Comparison of ENCODE assay signal across 22 cellular contexts in the genomic region with DNA sequence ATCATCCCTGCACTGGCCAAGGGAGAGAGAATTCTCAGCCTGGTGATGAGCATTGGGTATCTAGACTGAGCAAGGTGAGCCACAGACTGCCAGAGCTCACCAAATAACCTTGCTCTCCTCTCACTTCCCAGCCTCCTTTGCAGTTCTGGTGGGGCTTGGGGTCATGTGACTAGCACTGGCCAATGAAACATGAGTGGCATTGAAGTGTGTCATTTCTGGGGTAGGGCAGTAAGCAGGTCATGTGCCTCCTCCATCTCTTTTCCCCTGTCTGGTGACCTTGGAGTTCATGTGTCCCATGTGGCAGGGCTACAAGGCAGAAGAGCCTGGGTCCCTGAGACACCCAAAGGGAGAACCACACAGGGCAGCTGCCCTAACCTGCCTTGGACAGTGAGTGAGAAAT. TPM values are rescaled to one million over a fixed set of nuclear protein-coding genes. Genes with fewer than 3 reads are reported as not detected.
DNase-seq lines count a peak whose midpoint lies in the region; ATAC-seq and TF ChIP-seq lines count a peak whose summit lies in the region.
"Had no signal": no experiment of that assay in that cellular context is flagged by ENCODE, and none has a peak within 500 bp of the region (broad histone marks: within the 10 kb centered on the region; RNA-seq: fewer than 3 reads in every experiment).

No MANE protein-coding gene starts in this region.

- no peak overlapping the region for H3K27ac ChIP-seq in esophagus squamous epithelium
- H3K27ac ChIP-seq: GM23248, left lung, spleen, suprapubic skin had no signal

- H3K36me3 Mint-ChIP-seq in activated naive CD8-positive, alpha-beta T cell treated with anti-CD3 and anti-CD28 coated beads, Interleukin-2, amount 10 ng/mL, durations not matched to agents 7 days and 5 days: peaks cover 2% of the 10 kb centered on the region
- no peaks in the 10 kb centered on the region for H3K36me3 Mint-ChIP-seq in activated naive CD8-positive, alpha-beta T cell treated with anti-CD3 and anti-CD28 coated beads, Interleukin-2, amount 50 U/mL, for 24 hours (ENCODE audit: low read depth)
- H3K36me3 Mint-ChIP-seq in activated T-helper 1 cell treated with anti-CD3 and anti-CD28 coated beads, Interleukin-12 subunit alpha, Interleukin-12 subunit beta, Interleukin-2, Interleukin-4 antibody, amounts not matched to agents 30 ng/mL and 10 ng/mL and 1 ng/mL, durations not matched to agents 14 hours and 24 hours and 36 hours (ENCODE audit: low read depth): no peaks in the 10 kb centered on the region

- H3K4me1 ChIP-seq in esophagus squamous epithelium: peaks cover 0 to 8% (median 0%) of the 10 kb centered on the region in 3 donors
- H3K4me1 ChIP-seq: left lung had no signal

- no peak overlapping the region for H3K27ac Mint-ChIP-seq in activated naive CD8-positive, alpha-beta T cell treated with anti-CD3 and anti-CD28 coated beads, Interleukin-2, amount 10 ng/mL, durations not matched to agents 7 days and 5 days
- no peak overlapping the region for H3K27ac Mint-ChIP-seq in activated naive CD8-positive, alpha-beta T cell treated with anti-CD3 and anti-CD28 coated beads, Interleukin-2, amount 50 U/mL, for 24 hours
- peak overlapping the region; percentile 7 for H3K27ac Mint-ChIP-seq in activated T-helper 1 cell treated with anti-CD3 and anti-CD28 coated beads, Interleukin-12 subunit alpha, Interleukin-12 subunit beta, Interleukin-2, Interleukin-4 antibody, amounts not matched to agents 30 ng/mL and 10 ng/mL and 1 ng/mL, durations not matched to agents 14 hours and 24 hours and 36 hours

- DNase-seq in activated naive CD8-positive, alpha-beta T cell treated with anti-CD3 and anti-CD28 coated beads, Interleukin-2, amount 10 ng/mL, durations not matched to agents 7 days and 5 days: no peak
- DNase-seq in activated naive CD8-positive, alpha-beta T cell treated with anti-CD3 and anti-CD28 coated beads, Interleukin-2, amount 50 U/mL, for 24 hours: no peak
- DNase-seq in HT1080 (ENCODE audit: low read depth) (peak; percentile 17), DMS153 (lab: John Stamatoyannopoulos, UW) (no peak), esophagus squamous epithelium (lab: John Stamatoyannopoulos, UW) (no peak), NCI-H526 (lab: John Stamatoyannopoulos, UW) (no peak)
- no peak for DNase-seq in activated T-helper 1 cell treated with anti-CD3 and anti-CD28 coated beads, Interleukin-12 subunit alpha, Interleukin-12 subunit beta, Interleukin-2, Interleukin-4 antibody, amounts not matched to agents 30 ng/mL and 10 ng/mL and 1 ng/mL, durations not matched to agents 14 hours and 24 hours and 36 hours (ENCODE audit: low spot score)
- peak; percentile 21 for DNase-seq in stimulated activated CD8-positive, alpha-beta memory T cell treated with anti-CD3 and anti-CD28 coated beads, Interleukin-4, amount 100 ng/mL, for 48 hours
- DNase-seq: activated CD4-positive, alpha-beta T cell treated with anti-CD3 and anti-CD28 coated beads, Interleukin-2, amount 50 U/mL, for 48 hours; activated effector memory CD4-positive, alpha-beta T cell treated with Interleukin-2 at 50 U/mL for 16 hours; COR-L47; EL; GM23248; Karpas-422; left lung; mucosa of descending colon; NCI-H1105; NCI-H2107; NCI-H510A; spleen had no signal

- H3K27me3 ChIP-seq in esophagus squamous epithelium: peaks cover 0 to 63% (median 2%) of the 10 kb centered on the region in 4 donors

- H3K4me3 Mint-ChIP-seq in activated naive CD8-positive, alpha-beta T cell treated with anti-CD3 and anti-CD28 coated beads, Interleukin-2, amount 10 ng/mL, durations not matched to agents 7 days and 5 days: no peak overlapping the region
- no peak overlapping the region for H3K4me3 Mint-ChIP-seq in activated naive CD8-positive, alpha-beta T cell treated with anti-CD3 and anti-CD28 coated beads, Interleukin-2, amount 50 U/mL, for 24 hours
- no peak overlapping the region for H3K4me3 Mint-ChIP-seq in activated T-helper 1 cell treated with anti-CD3 and anti-CD28 coated beads, Interleukin-12 subunit alpha, Interleukin-12 subunit beta, Interleukin-2, Interleukin-4 antibody, amounts not matched to agents 30 ng/mL and 10 ng/mL and 1 ng/mL, durations not matched to agents 14 hours and 24 hours and 36 hours

- no peaks in the 10 kb centered on the region for H3K9me3 Mint-ChIP-seq in activated naive CD8-positive, alpha-beta T cell treated with anti-CD3 and anti-CD28 coated beads, Interleukin-2, amount 10 ng/mL, durations not matched to agents 7 days and 5 days
- no peaks in the 10 kb centered on the region for H3K9me3 Mint-ChIP-seq in activated naive CD8-positive, alpha-beta T cell treated with anti-CD3 and anti-CD28 coated beads, Interleukin-2, amount 50 U/mL, for 24 hours
- no peaks in the 10 kb centered on the region for H3K9me3 Mint-ChIP-seq in activated T-helper 1 cell treated with anti-CD3 and anti-CD28 coated beads, Interleukin-12 subunit alpha, Interleukin-12 subunit beta, Interleukin-2, Interleukin-4 antibody, amounts not matched to agents 30 ng/mL and 10 ng/mL and 1 ng/mL, durations not matched to agents 14 hours and 24 hours and 36 hours

- H3K36me3 ChIP-seq in esophagus squamous epithelium: no peaks in the 10 kb centered on the region
- H3K36me3 ChIP-seq: left lung, spleen, suprapubic skin had no signal

- no peak overlapping the region for H3K4me3 ChIP-seq in esophagus squamous epithelium
- H3K4me3 ChIP-seq: GM23248, left lung, mucosa of descending colon, spleen, suprapubic skin had no signal

- no peaks in the 10 kb centered on the region for H3K9me3 ChIP-seq in esophagus squamous epithelium
- H3K9me3 ChIP-seq: left lung, mucosa of descending colon, spleen, suprapubic skin had no signal

- intact Hi-C loops in activated T-helper 1 cell treated with anti-CD3 and anti-CD28 coated beads, Interleukin-12 subunit alpha, Interleukin-12 subunit beta, Interleukin-2, Interleukin-4 antibody, amounts not matched to agents 30 ng/mL and 10 ng/mL and 1 ng/mL, durations not matched to agents 14 hours and 24 hours and 36 hours (cut with micrococcal nuclease): no loop called here
- intact Hi-C loops in esophagus squamous epithelium (cut with DNase I): no loop called here

- TF ChIP-seq CTCF in esophagus squamous epithelium (IDR thresholded peaks at IDR 0.05): no peak

- H3K27me3 Mint-ChIP-seq in activated naive CD8-positive, alpha-beta T cell treated with anti-CD3 and anti-CD28 coated beads, Interleukin-2, amount 10 ng/mL, durations not matched to agents 7 days and 5 days: peaks cover 8% of the 10 kb centered on the region
- no peaks in the 10 kb centered on the region for H3K27me3 Mint-ChIP-seq in activated naive CD8-positive, alpha-beta T cell treated with anti-CD3 and anti-CD28 coated beads, Interleukin-2, amount 50 U/mL, for 24 hours
- H3K27me3 Mint-ChIP-seq in activated T-helper 1 cell treated with anti-CD3 and anti-CD28 coated beads, Interleukin-12 subunit alpha, Interleukin-12 subunit beta, Interleukin-2, Interleukin-4 antibody, amounts not matched to agents 30 ng/mL and 10 ng/mL and 1 ng/mL, durations not matched to agents 14 hours and 24 hours and 36 hours (ENCODE audit: insufficient read depth): no peaks in the 10 kb centered on the region

- ATAC-seq in activated naive CD8-positive, alpha-beta T cell treated with anti-CD3 and anti-CD28 coated beads, Interleukin-2, amount 10 ng/mL, durations not matched to agents 7 days and 5 days (ENCODE audit: low read depth): peak; percentile 37
- ATAC-seq in activated naive CD8-positive, alpha-beta T cell treated with anti-CD3 and anti-CD28 coated beads, Interleukin-2, amount 50 U/mL, for 24 hours: no peak
- ATAC-seq: left lung, mucosa of descending colon had no signal

- peaks cover 31% of the 10 kb centered on the region for H3K4me1 Mint-ChIP-seq in activated naive CD8-positive, alpha-beta T cell treated with anti-CD3 and anti-CD28 coated beads, Interleukin-2, amount 10 ng/mL, durations not matched to agents 7 days and 5 days
- peaks cover 68% of the 10 kb centered on the region for H3K4me1 Mint-ChIP-seq in activated naive CD8-positive, alpha-beta T cell treated with anti-CD3 and anti-CD28 coated beads, Interleukin-2, amount 50 U/mL, for 24 hours
- H3K4me1 Mint-ChIP-seq in activated T-helper 1 cell treated with anti-CD3 and anti-CD28 coated beads, Interleukin-12 subunit alpha, Interleukin-12 subunit beta, Interleukin-2, Interleukin-4 antibody, amounts not matched to agents 30 ng/mL and 10 ng/mL and 1 ng/mL, durations not matched to agents 14 hours and 24 hours and 36 hours (ENCODE audit: low read depth): peaks cover 40% of the 10 kb centered on the region

- POLR2A ChIA-PET in activated naive CD8-positive, alpha-beta T cell treated with anti-CD3 and anti-CD28 coated beads, Interleukin-2, amount 10 ng/mL, durations not matched to agents 7 days and 5 days (lab: Charles Lee): no interaction called here

- TF ChIP-seq POLR2A in esophagus squamous epithelium (IDR thresholded peaks at IDR 0.05): no peak

RNA-seq across cellular contexts. Expression of a gene that starts 3.6 kb away (rescaled TPM):
- total RNA-seq in activated naive CD8-positive, alpha-beta T cell treated with anti-CD3 and anti-CD28 coated beads, Interleukin-2, amount 10 ng/mL, durations not matched to agents 7 days and 5 days: under 1 TPM; 0.65 to 0.67 TPM
- not detected in 2 replicates for total RNA-seq in HT1080 (2014; rRNA removed; shearing (Covaris generic))
- not detected in 2 replicates for polyA plus RNA-seq in HT1080 (2015; cell fraction: cytosol; rRNA removed)
- polyA plus RNA-seq in HT1080 (2015; cell fraction: nucleus; rRNA removed): not detected in 2 replicates
- total RNA-seq in activated T-helper 1 cell treated with anti-CD3 and anti-CD28 coated beads, Interleukin-12 subunit alpha, Interleukin-12 subunit beta, Interleukin-2, Interleukin-4 antibody, amounts not matched to agents 30 ng/mL and 10 ng/mL and 1 ng/mL, durations not matched to agents 14 hours and 24 hours and 36 hours: not detected in 2 replicates
- not detected for total RNA-seq in esophagus squamous epithelium
- total RNA-seq: GM23248, left lung, mucosa of descending colon, pulmonary artery endothelial cell had no signal
- polyA plus RNA-seq: GM23248 had no signal

RNA-seq across cellular contexts. Expression of a gene that starts 13.5 kb away (rescaled TPM):
- total RNA-seq in activated naive CD8-positive, alpha-beta T cell treated with anti-CD3 and anti-CD28 coated beads, Interleukin-2, amount 10 ng/mL, durations not matched to agents 7 days and 5 days: under 1 TPM; 0.42 to 0.60 TPM
- not detected in 2 replicates for total RNA-seq in HT1080 (2014; rRNA removed; shearing (Covaris generic))
- polyA plus RNA-seq in HT1080 (2015; cell fraction: cytosol; rRNA removed): not detected in 2 replicates
- polyA plus RNA-seq in HT1080 (2015; cell fraction: nucleus; rRNA removed): not detected in 2 replicates
- total RNA-seq in activated T-helper 1 cell treated with anti-CD3 and anti-CD28 coated beads, Interleukin-12 subunit alpha, Interleukin-12 subunit beta, Interleukin-2, Interleukin-4 antibody, amounts not matched to agents 30 ng/mL and 10 ng/mL and 1 ng/mL, durations not matched to agents 14 hours and 24 hours and 36 hours: not detected in 2 replicates
- total RNA-seq in esophagus squamous epithelium: under 1 TPM in 1 of 4 donors, not detected in 3; 0.15 TPM
- total RNA-seq: GM23248, left lung, mucosa of descending colon, pulmonary artery endothelial cell had no signal
- polyA plus RNA-seq: GM23248 had no signal

RNA-seq across cellular contexts. Expression of a gene that starts 31.2 kb away (rescaled TPM):
- not detected for total RNA-seq in activated naive CD8-positive, alpha-beta T cell treated with anti-CD3 and anti-CD28 coated beads, Interleukin-2, amount 10 ng/mL, durations not matched to agents 7 days and 5 days
- not detected in 2 replicates for total RNA-seq in HT1080 (2014; rRNA removed; shearing (Covaris generic))
- polyA plus RNA-seq in HT1080 (2015; cell fraction: cytosol; rRNA removed): not detected in 2 replicates
- polyA plus RNA-seq in HT1080 (2015; cell fraction: nucleus; rRNA removed): not detected in 2 replicates
- not detected in 2 replicates for total RNA-seq in activated T-helper 1 cell treated with anti-CD3 and anti-CD28 coated beads, Interleukin-12 subunit alpha, Interleukin-12 subunit beta, Interleukin-2, Interleukin-4 antibody, amounts not matched to agents 30 ng/mL and 10 ng/mL and 1 ng/mL, durations not matched to agents 14 hours and 24 hours and 36 hours
- total RNA-seq in esophagus squamous epithelium: 1 to 10 TPM in 1 of 4 donors, under 1 TPM in 1, not detected in 2; 0.19 to 6.7 TPM
- total RNA-seq: GM23248, left lung, mucosa of descending colon, pulmonary artery endothelial cell, spleen had no signal
- polyA plus RNA-seq: GM23248, spleen had no signal

RNA-seq across cellular contexts. Expression of a gene that starts 47.2 kb away (rescaled TPM):
- total RNA-seq in activated naive CD8-positive, alpha-beta T cell treated with anti-CD3 and anti-CD28 coated beads, Interleukin-2, amount 10 ng/mL, durations not matched to agents 7 days and 5 days: not detected
- not detected in 2 replicates for total RNA-seq in HT1080 (2014; rRNA removed; shearing (Covaris generic))
- not detected in 2 replicates for polyA plus RNA-seq in HT1080 (2015; cell fraction: cytosol; rRNA removed)
- not detected in 2 replicates for polyA plus RNA-seq in HT1080 (2015; cell fraction: nucleus; rRNA removed)
- total RNA-seq in activated T-helper 1 cell treated with anti-CD3 and anti-CD28 coated beads, Interleukin-12 subunit alpha, Interleukin-12 subunit beta, Interleukin-2, Interleukin-4 antibody, amounts not matched to agents 30 ng/mL and 10 ng/mL and 1 ng/mL, durations not matched to agents 14 hours and 24 hours and 36 hours: not detected in 2 replicates
- total RNA-seq in esophagus squamous epithelium: under 1 TPM in 2 of 4 donors, not detected in 2; 0.95 to 0.99 TPM
- total RNA-seq: GM23248, left lung, pulmonary artery endothelial cell had no signal
- polyA plus RNA-seq: GM23248 had no signal

RNA-seq across cellular contexts. Expression of a gene that starts 51.9 kb away (rescaled TPM):
- total RNA-seq in activated naive CD8-positive, alpha-beta T cell treated with anti-CD3 and anti-CD28 coated beads, Interleukin-2, amount 10 ng/mL, durations not matched to agents 7 days and 5 days: not detected
- total RNA-seq in HT1080 (2014; rRNA removed; shearing (Covaris generic)): not detected in 2 replicates
- not detected in 2 replicates for polyA plus RNA-seq in HT1080 (2015; cell fraction: cytosol; rRNA removed)
- not detected in 2 replicates for polyA plus RNA-seq in HT1080 (2015; cell fraction: nucleus; rRNA removed)
- not detected in 2 replicates for total RNA-seq in activated T-helper 1 cell treated with anti-CD3 and anti-CD28 coated beads, Interleukin-12 subunit alpha, Interleukin-12 subunit beta, Interleukin-2, Interleukin-4 antibody, amounts not matched to agents 30 ng/mL and 10 ng/mL and 1 ng/mL, durations not matched to agents 14 hours and 24 hours and 36 hours
- not detected for total RNA-seq in esophagus squamous epithelium
- total RNA-seq: GM23248, left lung, mucosa of descending colon, pulmonary artery endothelial cell, spleen had no signal
- polyA plus RNA-seq: GM23248, spleen had no signal

Comparison
In these comparisons a context has a peak if more than half of its experiments do, and no peak if none do; other contexts are left out.
1. DNase-seq: peak in HT1080 (single experiment) and stimulated activated CD8-positive, alpha-beta memory T cell treated with anti-CD3 and anti-CD28 coated beads, Interleukin-4, amount 100 ng/mL, for 48 hours (single experiment); none in activated naive CD8-positive, alpha-beta T cell treated with anti-CD3 and anti-CD28 coated beads, Interleukin-2, amount 10 ng/mL, durations not matched to agents 7 days and 5 days (single experiment), activated naive CD8-positive, alpha-beta T cell treated with anti-CD3 and anti-CD28 coated beads, Interleukin-2, amount 50 U/mL, for 24 hours (single experiment), activated T-helper 1 cell treated with anti-CD3 and anti-CD28 coated beads, Interleukin-12 subunit alpha, Interleukin-12 subunit beta, Interleukin-2, Interleukin-4 antibody, amounts not matched to agents 30 ng/mL and 10 ng/mL and 1 ng/mL, durations not matched to agents 14 hours and 24 hours and 36 hours (single experiment), DMS153 (single experiment), esophagus squamous epithelium (single experiment) and NCI-H526 (0 of 2).